14 cellular contexts compared by ENCODE assay signal in the genomic region with DNA sequence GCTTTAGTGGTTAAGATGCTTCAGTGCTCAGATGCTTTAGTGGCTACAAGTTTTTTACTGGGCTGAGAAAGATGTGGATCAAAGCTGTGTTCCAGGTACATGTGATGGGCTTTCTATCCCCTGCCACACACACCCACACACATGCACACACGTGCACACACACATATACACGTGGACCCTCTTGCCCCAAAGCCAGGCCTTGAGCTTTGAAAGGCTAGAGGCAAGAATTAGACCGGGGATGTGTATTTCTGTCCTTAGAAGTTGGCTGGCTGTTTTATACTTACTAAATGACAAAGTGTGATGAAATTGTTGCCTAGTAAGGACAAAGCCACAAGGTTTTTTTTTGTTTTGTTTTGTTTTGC.
A peak's percentile ranks its signal among the peaks of the same experiment; 100 is the strongest.
DNase-seq lines count a peak whose midpoint lies in the region; ATAC-seq and TF ChIP-seq lines count a peak whose summit lies in the region.
"Had no signal": no experiment of that assay in that cellular context is flagged by ENCODE, and none has a peak within 500 bp of the region (broad histone marks: within the 10 kb centered on the region; RNA-seq: fewer than 3 reads in every experiment).

No MANE protein-coding gene starts in this region.

- no peak for TF ChIP-seq CTCF in AG10803 (conservative IDR thresholded peaks at IDR 0.05; ENCODE audit: low read length)
- TF ChIP-seq CTCF in nephron (IDR thresholded peaks at IDR 0.05; ENCODE audit: unreplicated experiment in 3 of 3) = no peak
- TF ChIP-seq CTCF in gastrocnemius medialis (IDR thresholded peaks at IDR 0.05 in 4 of 5, conservative IDR thresholded peaks at IDR 0.05 in 1 of 5) = no peak

- H3K27me3 ChIP-seq in gastrocnemius medialis = no peaks in the 10 kb centered on the region

- H3K27ac ChIP-seq in gastrocnemius medialis = peak overlapping the region; percentile 73 to 85 (median 76)
- H3K27ac ChIP-seq: PC-9 had no signal

- peak overlapping the region; percentile 75 to 88 (median 82) for H3K27ac Mint-ChIP-seq in nephron
- H3K27ac Mint-ChIP-seq: CD4-positive, alpha-beta T cell; H9 had no signal

- DNase-seq in AG10803 (ENCODE audit: low read depth) (peak; percentile 14), M059J (ENCODE audit: low read depth) (peak; percentile 25), gastrocnemius medialis (no peak), T-helper 1 cell (no peak), D341Med (ENCODE audit: low spot score) (no peak), NCI-H526 (lab: John Stamatoyannopoulos, UW) (no peak)
- DNase-seq: Caco-2; CD4-positive, alpha-beta T cell; GDM1; KBM-7; NCI-H526 treated with DMSO at 0.1 percent for 48 hours had no signal

- peak overlapping the region in 1 of 3 experiments; percentile 24 for H3K4me3 Mint-ChIP-seq in nephron
- H3K4me3 Mint-ChIP-seq: CD4-positive, alpha-beta T cell; H9 had no signal

- H3K9me3 Mint-ChIP-seq in nephron = no peaks in the 10 kb centered on the region
- H3K9me3 Mint-ChIP-seq: CD4-positive, alpha-beta T cell; H9 had no signal

- intact Hi-C loops in gastrocnemius medialis (cut with DNase I; ENCODE audit: low total_unique reads) = loop anchor here (1.0 to 10.0 kb wide), 3 partner anchors 108 to 500 kb away; no protein-coding TSS in a partner anchor

- in situ Hi-C loops in gastrocnemius medialis (cut with MboI; ENCODE audit: low sequenced_read_pairs in 4 of 4) = loop anchor here (5.0 to 10.0 kb wide), 3 partner anchors 428 to 435 kb away; a partner anchor contains a TSS

- no peak for ATAC-seq in gastrocnemius medialis

- no peaks in the 10 kb centered on the region for H3K36me3 Mint-ChIP-seq in nephron (ENCODE audit: low read depth)

- no peak overlapping the region for H3K4me3 ChIP-seq in AG10803 (ENCODE audit: low read length)
- H3K4me3 ChIP-seq in gastrocnemius medialis = no peak overlapping the region
- H3K4me3 ChIP-seq: PC-9 had no signal

- H3K9me3 ChIP-seq in gastrocnemius medialis = no peaks in the 10 kb centered on the region
- H3K9me3 ChIP-seq: Caco-2 had no signal

- no peak for TF ChIP-seq POLR2A in gastrocnemius medialis (IDR thresholded peaks at IDR 0.05)

- H3K4me1 Mint-ChIP-seq in nephron = peaks cover 38% of the 10 kb centered on the region

- no peaks in the 10 kb centered on the region for H3K36me3 ChIP-seq in gastrocnemius medialis

- peaks cover 17 to 22% of the 10 kb centered on the region in 2 donors for H3K4me1 ChIP-seq in gastrocnemius medialis
- H3K4me1 ChIP-seq: Caco-2 had no signal

- H3K27me3 Mint-ChIP-seq in nephron (ENCODE audit: low read depth) = peaks cover 8% of the 10 kb centered on the region

Comparison
In these comparisons a context has a peak if more than half of its experiments do, and no peak if none do; other contexts are left out.
1. DNase-seq: peak in AG10803 (single experiment) and M059J (single experiment); none in gastrocnemius medialis (0 of 2), T-helper 1 cell (0 of 5), D341Med (single experiment) and NCI-H526 (0 of 2).